In the genomic region with DNA sequence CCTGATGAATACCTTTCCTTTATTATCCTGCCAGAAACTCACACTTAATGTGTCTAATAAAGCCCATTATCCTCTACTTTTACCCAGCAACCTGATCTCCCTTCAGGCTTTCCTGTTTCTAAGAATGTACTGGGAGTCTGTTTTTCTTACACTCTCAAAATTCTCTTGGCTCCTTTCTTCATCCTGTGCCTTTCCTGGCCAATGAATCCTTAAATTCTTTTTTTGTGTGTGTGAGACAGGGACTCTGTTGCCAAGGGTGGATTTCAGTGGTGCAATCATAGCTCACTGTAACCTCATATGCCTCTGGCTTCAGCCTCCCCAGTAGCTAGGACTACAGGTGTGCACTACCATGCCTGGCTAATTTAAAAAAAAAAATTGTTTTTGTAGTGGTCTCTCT, we compare ENCODE assay signal across 13 cellular contexts.
DNase-seq lines count a peak whose midpoint lies in the region; ATAC-seq, FAIRE-seq and TF ChIP-seq lines count a peak whose summit lies in the region.
"Had no signal": no experiment of that assay in that cellular context is flagged by ENCODE, and none has a peak within 500 bp of the region (broad histone marks: within the 10 kb centered on the region; RNA-seq: fewer than 3 reads in every experiment).

No MANE protein-coding gene starts in this region.

- RAD21 ChIA-PET in HCT116 (lab: Charles Lee; ENCODE audit: low non-redundant PET in 1 of 2, low total read pairs in 2 of 2, uncharacterized antibody in 2 of 2, unreplicated experiment in 2 of 2), result no interaction called here

- H3K27ac Mint-ChIP-seq in activated T-cell treated with anti-CD3 and anti-CD28 coated beads, Interleukin-2, amount 50 U/mL, for 72 hours, result no peak overlapping the region

- H3K27ac ChIP-seq in HCT116 (ENCODE audit: low read depth, low read length) (no peak overlapping the region), ascending aorta (peak overlapping the region; percentile 85 to 89), heart right ventricle (peak overlapping the region; percentile 65 to 93 (median 82))
- H3K27ac ChIP-seq: colonic mucosa, HL-60 had no signal

- H3K4me2 ChIP-seq in HCT116 (ENCODE audit: low read length), result peak overlapping the region; percentile 62

- POLR2A ChIA-PET in HCT116 (lab: Charles Lee), result no interaction called here

- no peaks in the 10 kb centered on the region for H3K9me2 ChIP-seq in HCT116 (ENCODE audit: insufficient read depth)

- no peak overlapping the region for H3K9ac ChIP-seq in HCT116 (ENCODE audit: low read length)

- H3K9me3 ChIP-seq in HCT116 (ENCODE audit: control insufficient read depth in 1 of 2, insufficient read depth in 1 of 2, low read depth in 1 of 2, low read length in 2 of 2) (no peaks in the 10 kb centered on the region), ascending aorta (peaks cover 0 to 39% of the 10 kb centered on the region in 2 donors), heart right ventricle (peaks cover 0 to 59% (median 21%) of the 10 kb centered on the region in 11 donors)
- H3K9me3 ChIP-seq: Caco-2, colonic mucosa, transverse colon had no signal

- TF ChIP-seq CTCF in HCT116 (IDR thresholded peaks at IDR 0.05 in 2 of 3, conservative IDR thresholded peaks at IDR 0.05 in 1 of 3; ENCODE audit: borderline replicate concordance in 1 of 3, insufficient read depth in 1 of 3, low read depth in 2 of 3, low read length in 2 of 3) (no peak), ascending aorta (IDR thresholded peaks at IDR 0.05) (no peak), heart right ventricle (IDR thresholded peaks at IDR 0.05) (no peak)

- H3K36me3 ChIP-seq in HCT116 (ENCODE audit: control insufficient read depth in 1 of 2, insufficient read depth in 2 of 2, low read length in 2 of 2), result no peaks in the 10 kb centered on the region
- H3K36me3 ChIP-seq in ascending aorta, result no peaks in the 10 kb centered on the region
- no peaks in the 10 kb centered on the region for H3K36me3 ChIP-seq in heart right ventricle
- H3K36me3 ChIP-seq: colonic mucosa, transverse colon had no signal

- H3K4me3 ChIP-seq in HCT116 (replicated peaks in 1 of 2; ENCODE audit: low read depth in 1 of 2, low read length in 2 of 2), result no peak overlapping the region
- H3K4me3 ChIP-seq in ascending aorta, result peak overlapping the region; percentile 6 to 26
- H3K4me3 ChIP-seq in heart right ventricle, result peak overlapping the region in 2 of 10 donors; percentile 3 to 20
- no peak overlapping the region for H3K4me3 ChIP-seq in skeletal muscle cell (ENCODE audit: low read depth, low read length)
- H3K4me3 ChIP-seq: colonic mucosa, transverse colon had no signal

- no peaks in the 10 kb centered on the region for H3K27me3 Mint-ChIP-seq in activated T-cell treated with anti-CD3 and anti-CD28 coated beads, Interleukin-2, amount 50 U/mL, for 72 hours (ENCODE audit: low read depth)

- FAIRE-seq in GM12891 (lab: Jason Lieb, UNC), result no peak

- peaks cover 2 to 4% of the 10 kb centered on the region in 2 donors for H3K9me3 Mint-ChIP-seq in activated T-cell treated with anti-CD3 and anti-CD28 coated beads, Interleukin-2, amount 50 U/mL, for 72 hours

- H3K4me3 Mint-ChIP-seq in activated T-cell treated with anti-CD3 and anti-CD28 coated beads, Interleukin-2, amount 50 U/mL, for 72 hours, result no peak overlapping the region

- TF ChIP-seq POLR2A in HCT116 (IDR thresholded peaks at IDR 0.05; ENCODE audit: borderline replicate concordance, extremely low read depth, insufficient read depth, insufficient read length) (no peak), GM12891 (IDR thresholded peaks at IDR 0.05; ENCODE audit: low read depth, low read length) (no peak)

- no peak for TF ChIP-seq RAD21 in HCT116 (IDR thresholded peaks at IDR 0.05; ENCODE audit: low read depth)

- no peak overlapping the region for H2AFZ ChIP-seq in HCT116 (ENCODE audit: low read depth, low read length, poor library complexity, severe bottlenecking)

- intact Hi-C loops in HCT116 (cut with micrococcal nuclease) (no loop called here), ascending aorta (cut with DNase I) (loop anchor here (1.0 kb wide), 2 partner anchors 24 to 29 kb away; no protein-coding TSS in a partner anchor), heart right ventricle (cut with DNase I) (loop anchor here in 5 of 10 donors (5.0 to 10.0 kb wide), 4 partner anchors 52 to 74 kb away; partner anchors contain the start of gene MAP2 (in 4 of the 5))

- H3K27me3 ChIP-seq in HCT116 (ENCODE audit: insufficient read depth, low read length), result peaks cover 10% of the 10 kb centered on the region; the same call in 1 of the 2 replicates
- no peaks in the 10 kb centered on the region for H3K27me3 ChIP-seq in ascending aorta
- H3K27me3 ChIP-seq in heart right ventricle, result no peaks in the 10 kb centered on the region
- H3K27me3 ChIP-seq: colonic mucosa, transverse colon had no signal

- CTCF ChIA-PET in HCT116 (lab: Charles Lee), result interaction anchor here (1.9 kb wide), 1 partner anchor 71 kb away, joined by 5 read pairs; no protein-coding TSS in a partner anchor

- H3K36me3 Mint-ChIP-seq in activated T-cell treated with anti-CD3 and anti-CD28 coated beads, Interleukin-2, amount 50 U/mL, for 72 hours (ENCODE audit: insufficient read depth in 2 of 2), result no peaks in the 10 kb centered on the region

- no peaks in the 10 kb centered on the region for H3K4me1 Mint-ChIP-seq in activated T-cell treated with anti-CD3 and anti-CD28 coated beads, Interleukin-2, amount 50 U/mL, for 72 hours (ENCODE audit: low read depth)

- H3K79me2 ChIP-seq in HCT116 (ENCODE audit: insufficient read depth, low read length), result no peaks in the 10 kb centered on the region

- H4K20me1 ChIP-seq in HCT116 (ENCODE audit: insufficient read depth), result no peaks in the 10 kb centered on the region

- BruUV-seq in HCT116 (replicated peaks; lab: Mats Ljungman, UMichigan), result no TSS peak

- H3K4me1 ChIP-seq in HCT116 (ENCODE audit: control insufficient read depth in 1 of 2, insufficient read depth in 2 of 2, low read length in 2 of 2) (peaks cover 16 to 22% of the 10 kb centered on the region in 2 experiments), ascending aorta (peaks cover 0 to 6% of the 10 kb centered on the region in 2 donors), heart right ventricle (peaks cover 3 to 35% (median 15%) of the 10 kb centered on the region in 9 donors)
- H3K4me1 ChIP-seq: colonic mucosa had no signal

- ATAC-seq in HCT116 (peak; percentile 12; the same call in 1 of the 2 replicates), heart right ventricle (peak; percentile 39 to 76 (median 64))
- ATAC-seq in activated T-cell treated with anti-CD3 and anti-CD28 coated beads, Interleukin-2, amount 50 U/mL, for 72 hours (replicated peaks in 1 of 2), result no peak

- DNase-seq in HCT116 (ENCODE audit: low read depth, low spot score) (no peak), ascending aorta (ENCODE audit: low spot score in 2 of 2) (peak in 1 of 2 donors; percentile 75), heart right ventricle (peak in 1 of 2 donors; percentile 17), skeletal muscle cell (ENCODE audit: low read depth) (peak; percentile 36), GM12891 (ENCODE audit: insufficient read length, low spot score) (no peak), MV-4-11 (lab: John Stamatoyannopoulos, UW) (no peak), LoVo (ENCODE audit: low spot score) (no peak)
- DNase-seq in activated T-cell treated with anti-CD3 and anti-CD28 coated beads, Interleukin-2, amount 50 U/mL, for 72 hours, result no peak
- DNase-seq: colonic mucosa; stimulated activated CD4-positive, alpha-beta T cell treated with anti-CD3 and anti-CD28 coated beads, Interleukin-2, amount 100 ng/mL, for 24 hours; transverse colon had no signal

TF ChIP-seq in HCT116, 20 proteins besides CTCF, POLR2A, EP300 and RAD21:
- TF ChIP-seq ZNF274 (IDR thresholded peaks at IDR 0.05; ENCODE audit: low read depth, low read length), result no peak

TF ChIP-seq in GM12891, 5 proteins besides CTCF, POLR2A, EP300 and RAD21:
- TF ChIP-seq TAF1 (IDR thresholded peaks at IDR 0.05; ENCODE audit: low read depth, low read length), result no peak
- no peak for TF ChIP-seq PAX5 (IDR thresholded peaks at IDR 0.05; ENCODE audit: insufficient read depth, low read length, severe bottlenecking)
- no peak for TF ChIP-seq POLR2AphosphoS5 (IDR thresholded peaks at IDR 0.05; ENCODE audit: low read depth, low read length)

Comparison
In these comparisons a context has a peak if more than half of its experiments do, and no peak if none do; other contexts are left out.
1. ATAC-seq: peak in HCT116 (single experiment) and heart right ventricle (8 of 8); none in activated T-cell treated with anti-CD3 and anti-CD28 coated beads, Interleukin-2, amount 50 U/mL, for 72 hours (0 of 2).
2. H3K4me3 ChIP-seq: peak in ascending aorta (2 of 2); none in HCT116 (0 of 2) and skeletal muscle cell (single experiment).